In genomic region chr20:48453477-48454093, GRCh38 we compare ENCODE assay signal across 20 cellular contexts.
"Had no signal": no experiment of that assay in that cellular context is flagged by ENCODE, and none has a peak within 500 bp of the region (broad histone marks: within the 10 kb centered on the region; RNA-seq: fewer than 3 reads in every experiment).

No MANE protein-coding gene starts in this region.

- H3K4me1 Mint-ChIP-seq: natural killer cell; stimulated activated effector memory CD8-positive, alpha-beta T cell treated with anti-CD3 and anti-CD28 coated beads, Interleukin-12 subunit alpha, Interleukin-12 subunit beta, amount 100 ng/mL, for 72 hours had no signal

- H3K27ac ChIP-seq: dorsolateral prefrontal cortex, lower lobe of right lung, ovary, thoracic aorta, tibial nerve, upper lobe of left lung, vagina had no signal

- H3K4me3 ChIP-seq: dorsolateral prefrontal cortex, lower lobe of right lung, ovary, thoracic aorta, tibial nerve, upper lobe of left lung, vagina had no signal

- H3K27me3 ChIP-seq: ovary, upper lobe of left lung, vagina had no signal

- H3K9me3 ChIP-seq: lower lobe of right lung, ovary, thoracic aorta, tibial nerve, upper lobe of left lung, vagina had no signal

- H3K36me3 Mint-ChIP-seq: natural killer cell had no signal

- ATAC-seq: left ventricle myocardium superior; lower lobe of right lung; natural killer cell; sciatic nerve; stimulated activated effector memory CD8-positive, alpha-beta T cell treated with anti-CD3 and anti-CD28 coated beads, Interleukin-12 subunit alpha, Interleukin-12 subunit beta, amount 100 ng/mL, for 72 hours had no signal

- FAIRE-seq: colon, frontal cortex, keratinocyte had no signal

- H3K4me3 Mint-ChIP-seq: natural killer cell; stimulated activated effector memory CD8-positive, alpha-beta T cell treated with anti-CD3 and anti-CD28 coated beads, Interleukin-12 subunit alpha, Interleukin-12 subunit beta, amount 100 ng/mL, for 72 hours had no signal

- DNase-seq: dorsolateral prefrontal cortex; effector CD4-positive, alpha-beta T cell; left ventricle myocardium superior; lower lobe of right lung; natural killer cell; occipital lobe; ovary; retina; stimulated activated CD4-positive, alpha-beta T cell treated with anti-CD3 and anti-CD28 coated beads, Interleukin-2, amount 100 ng/mL, for 24 hours; stimulated activated CD4-positive, alpha-beta T cell treated with anti-CD3 and anti-CD28 coated beads, Interleukin-4, amount 100 ng/mL, for 24 hours; stimulated activated naive CD4-positive, alpha-beta T cell treated with Interleukin-2 at 50 U/mL for 16 hours; upper lobe of left lung had no signal

- H3K4me1 ChIP-seq: lower lobe of right lung, tibial nerve, upper lobe of left lung had no signal

- H3K9me3 Mint-ChIP-seq: natural killer cell had no signal

- H3K27ac Mint-ChIP-seq: natural killer cell; stimulated activated effector memory CD8-positive, alpha-beta T cell treated with anti-CD3 and anti-CD28 coated beads, Interleukin-12 subunit alpha, Interleukin-12 subunit beta, amount 100 ng/mL, for 72 hours had no signal

- H3K36me3 ChIP-seq: lower lobe of right lung, ovary, thoracic aorta, tibial nerve, upper lobe of left lung, vagina had no signal
